Comparison of ENCODE assay signal across 8 cellular contexts in the genomic region with DNA sequence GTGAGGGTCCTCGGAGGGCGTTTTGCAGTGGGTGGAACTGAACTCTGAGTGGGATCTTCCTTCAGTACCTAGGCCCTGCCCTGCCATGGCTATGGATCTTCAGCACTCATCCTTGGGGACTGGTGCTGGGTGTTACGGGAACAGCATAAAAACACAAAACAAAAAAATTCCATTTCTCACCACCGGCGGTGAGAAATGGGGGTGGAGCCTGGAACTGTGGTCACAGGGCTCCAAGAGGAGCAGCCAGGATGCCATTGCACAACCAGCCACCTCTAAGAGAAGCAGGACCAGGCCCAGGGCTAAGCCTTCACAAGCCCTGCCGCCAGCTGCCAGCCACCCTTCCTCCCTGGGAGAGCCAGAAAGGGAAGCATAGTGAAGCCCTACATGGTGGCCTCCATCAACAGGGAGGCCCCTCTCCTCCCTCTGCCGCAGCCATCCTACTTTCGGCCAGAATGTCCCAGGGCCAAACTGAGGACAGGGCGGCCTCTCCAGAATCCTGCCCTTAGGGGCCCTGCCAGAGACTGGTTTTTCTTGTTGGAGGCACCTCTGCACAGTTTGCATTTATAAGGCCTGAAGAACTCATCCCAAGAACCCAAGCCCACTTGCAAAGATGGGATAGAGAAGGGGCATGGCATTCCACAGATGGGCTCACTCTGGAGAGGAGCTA.
DNase-seq lines count a peak whose midpoint lies in the region; ATAC-seq and TF ChIP-seq lines count a peak whose summit lies in the region.

No MANE protein-coding gene starts in this region.

- H3K4me3 ChIP-seq in hepatocyte (no peak overlapping the region), tibial artery (no peak overlapping the region)

- no peak overlapping the region for H3K4me2 ChIP-seq in hepatocyte

- CTCF ChIA-PET in activated CD4-positive, alpha-beta memory T cell treated with anti-CD3 and anti-CD28 coated beads for 36 hours (lab: Charles Lee), result interaction anchor here (0.6 to 4.7 kb wide), 8 partner anchors 22 to 347 kb away, joined by 3 to 64 read pairs (median 6); no protein-coding TSS in a partner anchor
- CTCF ChIA-PET in WTC11 (lab: Charles Lee), result interaction anchor here (0.6 kb wide), 1 partner anchor 267 kb away, joined by 4 read pairs; no protein-coding TSS in a partner anchor

- peak overlapping the region; percentile 78 for H3K4me3 Mint-ChIP-seq in activated T-cell treated with anti-CD3 and anti-CD28 coated beads, Interleukin-2, amount 50 U/mL, for 4 hours
- peak overlapping the region; percentile 74 for H3K4me3 Mint-ChIP-seq in activated CD4-positive, alpha-beta memory T cell treated with anti-CD3 and anti-CD28 coated beads for 36 hours
- H3K4me3 Mint-ChIP-seq in WTC11, result no peak overlapping the region

- peaks cover 73% of the 10 kb centered on the region for H3K4me1 Mint-ChIP-seq in activated T-cell treated with anti-CD3 and anti-CD28 coated beads, Interleukin-2, amount 50 U/mL, for 4 hours (ENCODE audit: low read depth)
- peaks cover 70% of the 10 kb centered on the region for H3K4me1 Mint-ChIP-seq in activated CD4-positive, alpha-beta memory T cell treated with anti-CD3 and anti-CD28 coated beads for 36 hours (ENCODE audit: low read depth)
- no peaks in the 10 kb centered on the region for H3K4me1 Mint-ChIP-seq in WTC11

- H3K79me2 ChIP-seq in hepatocyte, result no peaks in the 10 kb centered on the region

- H3K36me3 ChIP-seq in hepatocyte (replicated peaks; ENCODE audit: insufficient read depth, low read depth) (no peaks in the 10 kb centered on the region), tibial artery (no peaks in the 10 kb centered on the region)

- ATAC-seq in activated T-cell treated with anti-CD3 and anti-CD28 coated beads, Interleukin-2, amount 50 U/mL, for 4 hours, result no peak
- no peak for ATAC-seq in WTC11

- H3K9me3 Mint-ChIP-seq in activated T-cell treated with anti-CD3 and anti-CD28 coated beads, Interleukin-2, amount 50 U/mL, for 4 hours, result no peaks in the 10 kb centered on the region
- H3K9me3 Mint-ChIP-seq in activated CD4-positive, alpha-beta memory T cell treated with anti-CD3 and anti-CD28 coated beads for 36 hours, result peaks cover 2% of the 10 kb centered on the region
- no peaks in the 10 kb centered on the region for H3K9me3 Mint-ChIP-seq in WTC11

- no peak for DNase-seq in activated T-cell treated with anti-CD3 and anti-CD28 coated beads, Interleukin-2, amount 50 U/mL, for 4 hours
- DNase-seq in activated T-cell treated with anti-CD3 and anti-CD28 coated beads for 4 hours, result no peak
- DNase-seq in activated CD4-positive, alpha-beta memory T cell treated with anti-CD3 and anti-CD28 coated beads for 36 hours, result peak; percentile 55
- DNase-seq in hepatocyte (ENCODE audit: low spot score), result peak; percentile 31
- DNase-seq in tibial artery, result peak; percentile 53 to 74
- DNase-seq in WTC11 (ENCODE audit: low spot score), result no peak
- DNase-seq in medulla oblongata (ENCODE audit: extremely low spot score), result no peak
- no peak for DNase-seq in stimulated activated CD4-positive, alpha-beta T cell treated with anti-CD3 and anti-CD28 coated beads, Interleukin-4, amount 100 ng/mL, for 4 hours

- H3K36me3 Mint-ChIP-seq in activated T-cell treated with anti-CD3 and anti-CD28 coated beads, Interleukin-2, amount 50 U/mL, for 4 hours (ENCODE audit: insufficient read depth), result peaks cover 15% of the 10 kb centered on the region
- peaks cover 33% of the 10 kb centered on the region for H3K36me3 Mint-ChIP-seq in activated CD4-positive, alpha-beta memory T cell treated with anti-CD3 and anti-CD28 coated beads for 36 hours
- H3K36me3 Mint-ChIP-seq in WTC11, result no peaks in the 10 kb centered on the region

- POLR2A ChIA-PET in activated CD4-positive, alpha-beta memory T cell treated with anti-CD3 and anti-CD28 coated beads for 36 hours (lab: Charles Lee), result interaction anchor here (1.0 to 6.3 kb wide), 12 partner anchors 22 to 178 kb away, joined by 4 to 262 read pairs (median 24); a partner anchor contains a TSS
- POLR2A ChIA-PET in WTC11 (lab: Charles Lee), result no interaction called here

- H4K20me1 ChIP-seq in hepatocyte (ENCODE audit: insufficient read depth, poor library complexity, severe bottlenecking), result no peaks in the 10 kb centered on the region

- WGBS in hepatocyte (ENCODE audit: low lambda C conversion rate, missing lambda C conversion rate), result 91% methylated on average over 9 of the region's 9 CpGs

- H3K4me1 ChIP-seq in hepatocyte (ENCODE audit: insufficient read depth) (peaks cover 14% of the 10 kb centered on the region), tibial artery (peaks cover 0 to 30% (median 25%) of the 10 kb centered on the region in 4 donors)

- H3K27me3 Mint-ChIP-seq in activated T-cell treated with anti-CD3 and anti-CD28 coated beads, Interleukin-2, amount 50 U/mL, for 4 hours (ENCODE audit: low read depth), result no peaks in the 10 kb centered on the region
- no peaks in the 10 kb centered on the region for H3K27me3 Mint-ChIP-seq in activated CD4-positive, alpha-beta memory T cell treated with anti-CD3 and anti-CD28 coated beads for 36 hours
- no peaks in the 10 kb centered on the region for H3K27me3 Mint-ChIP-seq in WTC11 (ENCODE audit: low read depth)

- intact Hi-C loops in activated CD4-positive, alpha-beta memory T cell treated with anti-CD3 and anti-CD28 coated beads for 36 hours (cut with micrococcal nuclease), result loop anchor here (2.0 to 10.0 kb wide), 2 partner anchors 191 to 275 kb away; a partner anchor contains a TSS
- intact Hi-C loops in tibial artery (cut with DNase I; ENCODE audit: low total_unique reads), result no loop called here

- no peaks in the 10 kb centered on the region for H3K9me2 ChIP-seq in hepatocyte (replicated peaks; ENCODE audit: insufficient read depth)

- H3K27me3 ChIP-seq in hepatocyte, result no peaks in the 10 kb centered on the region
- no peaks in the 10 kb centered on the region for H3K27me3 ChIP-seq in tibial artery

- TF ChIP-seq CTCF in hepatocyte (IDR thresholded peaks at IDR 0.05; ENCODE audit: poor library complexity), result no peak
- no peak for TF ChIP-seq CTCF in tibial artery (IDR thresholded peaks at IDR 0.05)
- TF ChIP-seq CTCF in WTC11 (IDR thresholded peaks at IDR 0.05), result no peak

- no peak overlapping the region for H2AFZ ChIP-seq in hepatocyte

- H3K27ac ChIP-seq in hepatocyte (peak overlapping the region; percentile 57), tibial artery (no peak overlapping the region)

- no peaks in the 10 kb centered on the region for H3K9me3 ChIP-seq in hepatocyte (ENCODE audit: low read depth)
- no peaks in the 10 kb centered on the region for H3K9me3 ChIP-seq in tibial artery

- H3K27ac Mint-ChIP-seq in activated CD4-positive, alpha-beta memory T cell treated with anti-CD3 and anti-CD28 coated beads for 36 hours, result peak overlapping the region; percentile 99
- H3K27ac Mint-ChIP-seq in WTC11, result no peak overlapping the region

TF ChIP-seq in WTC11, 78 proteins besides CTCF, POLR2A, EP300 and RAD21 (continues in another document):
- TF ChIP-seq ZBTB21 (CRISPR knock-in tag; IDR thresholded peaks at IDR 0.05; ENCODE audit: borderline replicate concordance), result no peak
- TF ChIP-seq FOXP1 (CRISPR knock-in tag; IDR thresholded peaks at IDR 0.05; ENCODE audit: borderline replicate concordance), result no peak
- TF ChIP-seq SMAD4 (CRISPR knock-in tag; IDR thresholded peaks at IDR 0.05), result no peak
- no peak for TF ChIP-seq CREB1 (CRISPR knock-in tag; IDR thresholded peaks at IDR 0.05)
- no peak for TF ChIP-seq RORB (CRISPR knock-in tag; IDR thresholded peaks at IDR 0.05)
- no peak for TF ChIP-seq NR2C2 (CRISPR knock-in tag; IDR thresholded peaks at IDR 0.05)
- no peak for TF ChIP-seq ZNF396 (CRISPR knock-in tag; IDR thresholded peaks at IDR 0.05; ENCODE audit: borderline replicate concordance)
- no peak for TF ChIP-seq ZNF121 (CRISPR knock-in tag; IDR thresholded peaks at IDR 0.05)
- TF ChIP-seq MYBL2 (CRISPR knock-in tag; IDR thresholded peaks at IDR 0.05), result no peak
- TF ChIP-seq FOXK1 (CRISPR knock-in tag; IDR thresholded peaks at IDR 0.05), result no peak
- no peak for TF ChIP-seq ZNF232 (CRISPR knock-in tag; IDR thresholded peaks at IDR 0.05)
- TF ChIP-seq, protein P1, sequence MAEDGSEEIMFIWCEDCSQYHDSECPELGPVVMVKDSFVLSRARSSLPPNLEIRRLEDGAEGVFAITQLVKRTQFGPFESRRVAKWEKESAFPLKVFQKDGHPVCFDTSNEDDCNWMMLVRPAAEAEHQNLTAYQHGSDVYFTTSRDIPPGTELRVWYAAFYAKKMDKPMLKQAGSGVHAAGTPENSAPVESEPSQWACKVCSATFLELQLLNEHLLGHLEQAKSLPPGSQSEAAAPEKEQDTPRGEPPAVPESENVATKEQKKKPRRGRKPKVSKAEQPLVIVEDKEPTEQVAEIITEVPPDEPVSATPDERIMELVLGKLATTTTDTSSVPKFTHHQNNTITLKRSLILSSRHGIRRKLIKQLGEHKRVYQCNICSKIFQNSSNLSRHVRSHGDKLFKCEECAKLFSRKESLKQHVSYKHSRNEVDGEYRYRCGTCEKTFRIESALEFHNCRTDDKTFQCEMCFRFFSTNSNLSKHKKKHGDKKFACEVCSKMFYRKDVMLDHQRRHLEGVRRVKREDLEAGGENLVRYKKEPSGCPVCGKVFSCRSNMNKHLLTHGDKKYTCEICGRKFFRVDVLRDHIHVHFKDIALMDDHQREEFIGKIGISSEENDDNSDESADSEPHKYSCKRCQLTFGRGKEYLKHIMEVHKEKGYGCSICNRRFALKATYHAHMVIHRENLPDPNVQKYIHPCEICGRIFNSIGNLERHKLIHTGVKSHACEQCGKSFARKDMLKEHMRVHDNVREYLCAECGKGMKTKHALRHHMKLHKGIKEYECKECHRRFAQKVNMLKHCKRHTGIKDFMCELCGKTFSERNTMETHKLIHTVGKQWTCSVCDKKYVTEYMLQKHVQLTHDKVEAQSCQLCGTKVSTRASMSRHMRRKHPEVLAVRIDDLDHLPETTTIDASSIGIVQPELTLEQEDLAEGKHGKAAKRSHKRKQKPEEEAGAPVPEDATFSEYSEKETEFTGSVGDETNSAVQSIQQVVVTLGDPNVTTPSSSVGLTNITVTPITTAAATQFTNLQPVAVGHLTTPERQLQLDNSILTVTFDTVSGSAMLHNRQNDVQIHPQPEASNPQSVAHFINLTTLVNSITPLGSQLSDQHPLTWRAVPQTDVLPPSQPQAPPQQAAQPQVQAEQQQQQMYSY (CRISPR knock-in tag; IDR thresholded peaks at IDR 0.05), result no peak

Comparison
In these comparisons a context has a peak if more than half of its experiments do, and no peak if none do; other contexts are left out.
1. DNase-seq: peak in activated CD4-positive, alpha-beta memory T cell treated with anti-CD3 and anti-CD28 coated beads for 36 hours (single experiment), hepatocyte (single experiment) and tibial artery (2 of 2); none in activated T-cell treated with anti-CD3 and anti-CD28 coated beads, Interleukin-2, amount 50 U/mL, for 4 hours (single experiment), activated T-cell treated with anti-CD3 and anti-CD28 coated beads for 4 hours (single experiment), WTC11 (single experiment), medulla oblongata (single experiment) and stimulated activated CD4-positive, alpha-beta T cell treated with anti-CD3 and anti-CD28 coated beads, Interleukin-4, amount 100 ng/mL, for 4 hours (0 of 2).